Comparison of ENCODE assay signal across 14 cellular contexts in the genomic region with DNA sequence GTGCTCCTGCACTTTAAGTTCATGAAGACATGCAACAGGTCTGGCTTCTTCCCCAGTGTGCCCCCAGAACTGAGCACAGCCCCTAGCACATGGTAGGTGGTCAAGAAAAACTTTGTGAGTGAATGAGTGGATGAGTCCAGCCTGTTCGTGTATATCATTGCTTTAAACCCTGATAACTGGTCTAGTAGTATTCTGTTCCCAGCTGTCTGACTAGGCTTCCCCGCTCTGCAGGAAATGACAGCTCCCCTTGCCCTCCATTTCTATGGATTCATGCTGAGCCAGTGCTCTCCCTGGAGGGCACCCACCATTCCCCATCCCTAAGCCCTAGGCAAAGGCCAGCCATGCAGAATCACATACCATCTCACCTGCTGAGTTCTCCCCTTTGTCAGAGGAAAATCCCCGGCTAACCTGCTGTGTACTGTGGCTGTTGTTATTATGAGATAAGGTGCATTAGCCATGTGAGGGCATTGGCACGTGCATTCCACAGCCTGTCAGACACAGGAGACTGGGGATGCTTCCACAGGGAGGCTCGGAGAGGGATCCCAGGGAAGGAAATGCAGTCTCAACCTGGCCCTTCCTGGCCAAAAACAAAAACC.
"Had no signal": no experiment of that assay in that cellular context is flagged by ENCODE, and none has a peak within 500 bp of the region (broad histone marks: within the 10 kb centered on the region; RNA-seq: fewer than 3 reads in every experiment).

No MANE protein-coding gene starts in this region.

- H3K4me1 Mint-ChIP-seq: nephron progenitor cell had no signal

- H3K36me3 Mint-ChIP-seq: activated naive CD4-positive, alpha-beta T cell treated with anti-CD3 and anti-CD28 coated beads, Interleukin-2, amount 50 U/mL, for 72 hours had no signal

- H3K27me3 Mint-ChIP-seq: activated CD4-positive, alpha-beta memory T cell treated with anti-CD3 and anti-CD28 coated beads, Interleukin-2, amount 10 ng/mL, durations not matched to agents 7 days and 5 days; activated T-cell treated with anti-CD3 and anti-CD28 coated beads, Interleukin-2, amount 50 U/mL, for 24 hours had no signal

- H3K4me3 ChIP-seq: cardiac muscle cell, left lung, right lobe of liver, smooth muscle cell, transverse colon had no signal

- H3K27ac Mint-ChIP-seq: activated CD4-positive, alpha-beta memory T cell treated with anti-CD3 and anti-CD28 coated beads, Interleukin-2, amount 10 ng/mL, durations not matched to agents 7 days and 5 days; activated naive CD4-positive, alpha-beta T cell treated with anti-CD3 and anti-CD28 coated beads, Interleukin-2, amount 50 U/mL, for 72 hours; activated T-cell treated with anti-CD3 and anti-CD28 coated beads, Interleukin-2, amount 50 U/mL, for 24 hours; nephron progenitor cell had no signal

- H3K9me3 ChIP-seq: right lobe of liver, transverse colon had no signal

- H3K27ac ChIP-seq: cardiac muscle cell, left lung, right lobe of liver, transverse colon had no signal

- ATAC-seq: activated naive CD4-positive, alpha-beta T cell treated with anti-CD3 and anti-CD28 coated beads, Interleukin-2, amount 50 U/mL, for 72 hours; left lung; stimulated activated naive CD8-positive, alpha-beta T cell treated with anti-CD3 and anti-CD28 coated beads, Interleukin-15, Interleukin-2, amounts not matched to agents 100 U/mL and 50 U/mL, for 24 hours had no signal

- H3K4me3 Mint-ChIP-seq: activated CD4-positive, alpha-beta memory T cell treated with anti-CD3 and anti-CD28 coated beads, Interleukin-2, amount 10 ng/mL, durations not matched to agents 7 days and 5 days; activated T-cell treated with anti-CD3 and anti-CD28 coated beads, Interleukin-2, amount 50 U/mL, for 24 hours; nephron progenitor cell had no signal

- H3K36me3 ChIP-seq: cardiac muscle cell, left lung, right lobe of liver, transverse colon had no signal

- H3K4me1 ChIP-seq: left lung, right lobe of liver, transverse colon had no signal

- H3K27me3 ChIP-seq: cardiac muscle cell, left lung, right lobe of liver, transverse colon had no signal

- DNase-seq: activated CD4-positive, alpha-beta memory T cell treated with anti-CD3 and anti-CD28 coated beads, Interleukin-2, amount 10 ng/mL, durations not matched to agents 7 days and 5 days; activated CD4-positive, alpha-beta T cell treated with anti-CD3 and anti-CD28 coated beads for 4 hours; activated T-cell treated with anti-CD3 and anti-CD28 coated beads, Interleukin-2, amount 50 U/mL, for 24 hours; foreskin fibroblast; kidney; left lung; nephron progenitor cell; right lobe of liver; stimulated activated naive CD8-positive, alpha-beta T cell treated with anti-CD3 and anti-CD28 coated beads, Interleukin-15, Interleukin-2, amounts not matched to agents 100 U/mL and 50 U/mL, for 24 hours; T-helper 2 cell; transverse colon had no signal
